1 cellular context compared by ENCODE assay signal in genomic region chr2:44044281-44044720, GRCh38.
TF ChIP-seq lines count a peak whose summit lies in the region.

No MANE protein-coding gene starts in this region.

TF ChIP-seq in K562, 482 proteins besides CTCF, POLR2A, EP300 and RAD21 (continued from another document and continues in another):
- TF ChIP-seq PBX2 (CRISPR knock-in tag; IDR thresholded peaks at IDR 0.05; ENCODE audit: low read depth) (no peak), PBX2 (tag; conservative IDR thresholded peaks at IDR 0.05; ENCODE audit: low read depth) (no peak), PTTG1 (tag; IDR thresholded peaks at IDR 0.05; ENCODE audit: low read depth) (no peak), TEAD2 (tag; IDR thresholded peaks at IDR 0.05) (no peak), MLX (CRISPR knock-in tag; conservative IDR thresholded peaks at IDR 0.05) (no peak), ERF (CRISPR knock-in tag; IDR thresholded peaks at IDR 0.05) (no peak), SMAD3 (CRISPR knock-in tag; conservative IDR thresholded peaks at IDR 0.05) (no peak), ZNF395 (CRISPR knock-in tag; IDR thresholded peaks at IDR 0.05) (no peak), FOXJ2 (tag; IDR thresholded peaks at IDR 0.05) (no peak), MXI1 (IDR thresholded peaks at IDR 0.05; ENCODE audit: low read depth, low read length) (no peak), ZNF76 (CRISPR knock-in tag; IDR thresholded peaks at IDR 0.05; ENCODE audit: borderline replicate concordance) (no peak), ATF7 (IDR thresholded peaks at IDR 0.05) (no peak; the same call in 1 of the 2 replicates), IRF9 (tag; IDR thresholded peaks at IDR 0.05) (no peak), CBX2 (IDR thresholded peaks at IDR 0.05; ENCODE audit: insufficient read depth, low read length, poor library complexity, severe bottlenecking) (no peak), MCM7 (IDR thresholded peaks at IDR 0.05) (no peak), SNRNP70 (optimal IDR thresholded peaks at IDR 0.05; ENCODE audit: low read depth, low read length) (no peak), ZNF551 (CRISPR knock-in tag; IDR thresholded peaks at IDR 0.05) (no peak), MED1 (CRISPR knock-in tag; IDR thresholded peaks at IDR 0.05; ENCODE audit: borderline replicate concordance) (no peak), GMEB1 (CRISPR knock-in tag; IDR thresholded peaks at IDR 0.05) (no peak), GABPB1 (CRISPR knock-in tag; IDR thresholded peaks at IDR 0.05) (peak; percentile 62; the same call in 1 of the 2 replicates), ZNF311 (CRISPR knock-in tag; IDR thresholded peaks at IDR 0.05) (no peak), TOE1 (IDR thresholded peaks at IDR 0.05; ENCODE audit: borderline replicate concordance) (no peak), TOE1 (CRISPR knock-in tag; IDR thresholded peaks at IDR 0.05; ENCODE audit: borderline replicate concordance, low read depth) (no peak), DEAF1 (CRISPR knock-in tag; IDR thresholded peaks at IDR 0.05) (peak; percentile 78), ZNF512 (tag; IDR thresholded peaks at IDR 0.05) (no peak), UBTF (IDR thresholded peaks at IDR 0.05; ENCODE audit: borderline replicate concordance in 1 of 2, low read depth in 2 of 2, low read length in 2 of 2) (no peak), ZNF197 (CRISPR knock-in tag; IDR thresholded peaks at IDR 0.05; ENCODE audit: low read depth) (no peak), LCOR (CRISPR knock-in tag; IDR thresholded peaks at IDR 0.05) (0 out of 2 replicates have a peak, but pooled peaks have one; percentile 32), HNRNPUL1 (IDR thresholded peaks at IDR 0.05; ENCODE audit: low read length) (no peak), ZNF766 (CRISPR knock-in tag; conservative IDR thresholded peaks at IDR 0.05) (no peak), TSHZ1 (CRISPR knock-in tag; IDR thresholded peaks at IDR 0.05) (no peak), FOS (IDR thresholded peaks at IDR 0.05; ENCODE audit: extremely low read depth, insufficient read length) (no peak), NRF1 (conservative IDR thresholded peaks at IDR 0.05 in 1 of 2, IDR thresholded peaks at IDR 0.05 in 1 of 2) (peak in 1 of 2 experiments; percentile 28; a peak in 1 of 4 replicates), ZNF586 (CRISPR knock-in tag; conservative IDR thresholded peaks at IDR 0.05) (no peak), CREB5 (CRISPR knock-in tag; IDR thresholded peaks at IDR 0.05) (no peak), ZNF699 (CRISPR knock-in tag; IDR thresholded peaks at IDR 0.05; ENCODE audit: insufficient replicate concordance) (no peak), SMAD2 (IDR thresholded peaks at IDR 0.05; ENCODE audit: low read depth, low read length) (no peak), DLX4 (CRISPR knock-in tag; IDR thresholded peaks at IDR 0.05) (no peak), ATF4 (CRISPR knock-in tag; IDR thresholded peaks at IDR 0.05) (no peak), SRSF1 (IDR thresholded peaks at IDR 0.05; ENCODE audit: low read depth, low read length) (no peak)
